ENCODE assay signal across 17 cellular contexts in the genomic region with DNA sequence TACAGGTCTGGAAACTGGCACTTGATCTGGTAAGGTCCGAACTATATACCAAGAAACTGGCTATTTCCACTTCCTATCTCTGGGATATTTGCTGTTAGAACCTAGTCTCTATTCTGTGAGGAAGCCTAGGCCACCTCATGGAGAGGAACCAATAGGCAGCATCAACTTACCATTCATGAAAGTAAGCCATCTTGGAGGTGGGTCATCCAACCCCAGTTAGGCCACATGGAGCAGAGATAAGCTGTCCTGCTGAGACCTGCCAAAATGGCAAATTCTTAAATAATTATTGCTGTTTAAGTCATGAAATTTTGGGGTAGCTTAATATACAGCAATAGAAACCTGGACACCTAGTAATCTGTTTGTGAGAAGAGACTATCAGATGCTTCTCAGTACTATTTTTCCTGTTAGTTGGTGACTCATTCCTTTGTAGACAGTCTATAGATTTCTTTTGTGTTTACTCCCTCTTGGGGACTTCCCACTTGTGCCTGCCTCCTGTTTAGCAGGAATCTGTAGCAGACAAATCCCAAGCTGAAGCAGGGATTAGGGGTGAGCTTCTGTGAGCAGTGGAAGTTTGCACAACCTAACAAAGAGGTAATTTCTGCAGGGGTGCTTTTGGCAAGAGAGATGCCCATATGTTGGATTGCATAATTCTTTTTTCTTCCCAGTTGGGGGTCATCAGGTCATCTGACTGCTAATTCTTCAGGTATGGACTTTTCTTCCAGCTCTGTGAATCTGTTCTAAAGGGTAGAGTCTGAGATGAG.
DNase-seq lines count a peak whose midpoint lies in the region; ATAC-seq, FAIRE-seq and TF ChIP-seq lines count a peak whose summit lies in the region.
"Had no signal": no experiment of that assay in that cellular context is flagged by ENCODE, and none has a peak within 500 bp of the region (broad histone marks: within the 10 kb centered on the region; RNA-seq: fewer than 3 reads in every experiment).

No MANE protein-coding gene starts in this region.

- no peaks in the 10 kb centered on the region for H3K36me3 Mint-ChIP-seq in natural killer cell treated with Interleukin-12 subunit alpha and Interleukin-12 subunit beta and Interleukin-15 and Interleukin-18, amount 100 ng/mL, for 72 hours
- no peaks in the 10 kb centered on the region for H3K36me3 Mint-ChIP-seq in activated CD4-positive, alpha-beta memory T cell treated with anti-CD3 and anti-CD28 coated beads for 36 hours
- H3K36me3 Mint-ChIP-seq: naive thymus-derived CD4-positive, alpha-beta T cell had no signal

- H3K9me3 Mint-ChIP-seq in natural killer cell treated with Interleukin-12 subunit alpha and Interleukin-12 subunit beta and Interleukin-15 and Interleukin-18, amount 100 ng/mL, for 72 hours = no peaks in the 10 kb centered on the region
- H3K9me3 Mint-ChIP-seq in activated CD4-positive, alpha-beta memory T cell treated with anti-CD3 and anti-CD28 coated beads for 36 hours = no peaks in the 10 kb centered on the region
- H3K9me3 Mint-ChIP-seq: activated CD4-positive, alpha-beta T cell treated with anti-CD3 and anti-CD28 coated beads, Interleukin-2, amount 10 ng/mL, durations not matched to agents 7 days and 5 days had no signal

- no peak for TF ChIP-seq POLR2A in A549 (IDR thresholded peaks at IDR 0.05; ENCODE audit: low read length)
- no peak for TF ChIP-seq POLR2A in K562 (conservative IDR thresholded peaks at IDR 0.05)

- 43% methylated on average over 1 of the region's 1 CpG for WGBS in A549 (ENCODE audit: missing lambda C conversion rate)
- 54% methylated on average over 1 of the region's 1 CpG for WGBS in K562 (ENCODE audit: insufficient coverage, low coverage, missing lambda C conversion rate)

- H3K4me3 Mint-ChIP-seq in natural killer cell treated with Interleukin-12 subunit alpha and Interleukin-12 subunit beta and Interleukin-15 and Interleukin-18, amount 100 ng/mL, for 72 hours = no peak overlapping the region
- no peak overlapping the region for H3K4me3 Mint-ChIP-seq in activated CD4-positive, alpha-beta memory T cell treated with anti-CD3 and anti-CD28 coated beads for 36 hours
- H3K4me3 Mint-ChIP-seq: activated CD4-positive, alpha-beta T cell treated with anti-CD3 and anti-CD28 coated beads, Interleukin-2, amount 10 ng/mL, durations not matched to agents 7 days and 5 days; naive thymus-derived CD4-positive, alpha-beta T cell had no signal

- no peaks in the 10 kb centered on the region for H3K36me3 ChIP-seq in K562 (ENCODE audit: control insufficient read depth, insufficient read depth, low read length)
- H3K36me3 ChIP-seq: esophagus muscularis mucosa, left ventricle myocardium inferior, SJSA1 had no signal

- peak; percentile 9 to 40 for DNase-seq in A549 (ENCODE audit: low read depth in 1 of 2, low spot score in 1 of 2)
- peak; percentile 5 for DNase-seq in HS-5 (ENCODE audit: low read depth)
- peak in 2 of 4 experiments; percentile 8 to 12 for DNase-seq in K562 (ENCODE audit: extremely low read depth in 1 of 4, low spot score in 3 of 4)
- DNase-seq in kidney tubule cell (ENCODE audit: low spot score) = peak; percentile 23
- no peak for DNase-seq in MV-4-11 (lab: John Stamatoyannopoulos, UW)
- no peak for DNase-seq in NCI-H1930 (lab: John Stamatoyannopoulos, UW)
- no peak for DNase-seq in natural killer cell treated with Interleukin-12 subunit alpha and Interleukin-12 subunit beta and Interleukin-15 and Interleukin-18, amount 100 ng/mL, for 72 hours (ENCODE audit: low spot score)
- no peak for DNase-seq in activated CD4-positive, alpha-beta memory T cell treated with anti-CD3 and anti-CD28 coated beads for 36 hours
- DNase-seq: activated CD4-positive, alpha-beta T cell treated with anti-CD3 and anti-CD28 coated beads, Interleukin-2, amount 10 ng/mL, durations not matched to agents 7 days and 5 days; activated T-cell treated with anti-CD3 and anti-CD28 coated beads, Interleukin-2, amount 50 U/mL, for 48 hours; left ventricle myocardium inferior; naive thymus-derived CD4-positive, alpha-beta T cell; NCI-H2081 treated with DMSO at 0.1 percent for 48 hours had no signal

- TF ChIP-seq RAD21 in A549 (conservative IDR thresholded peaks at IDR 0.05 in 1 of 2, IDR thresholded peaks at IDR 0.05 in 1 of 2) = no peak
- TF ChIP-seq RAD21 in K562 (CRISPR knock-in tag; conservative IDR thresholded peaks at IDR 0.05 in 1 of 2, IDR thresholded peaks at IDR 0.05 in 1 of 2) = no peak; a peak in 1 of 4 replicates

- CTCF ChIA-PET in A549 (lab: Yijun Ruan, JAX) = no interaction called here
- CTCF ChIA-PET in K562 (lab: Yijun Ruan, JAX; ENCODE audit: low intra/inter-chr PET ratio) = no interaction called here
- CTCF ChIA-PET in activated CD4-positive, alpha-beta memory T cell treated with anti-CD3 and anti-CD28 coated beads for 36 hours (lab: Charles Lee) = no interaction called here

- H2AFZ ChIP-seq in K562 (ENCODE audit: low read depth, low read length) = no peak overlapping the region

- no peak for FAIRE-seq in A549 (lab: Jason Lieb, UNC)
- FAIRE-seq in K562 (lab: Jason Lieb, UNC) = no peak
- FAIRE-seq: colon, GM18507 had no signal

- H3K27ac Mint-ChIP-seq in natural killer cell treated with Interleukin-12 subunit alpha and Interleukin-12 subunit beta and Interleukin-15 and Interleukin-18, amount 100 ng/mL, for 72 hours = no peak overlapping the region
- no peak overlapping the region for H3K27ac Mint-ChIP-seq in activated CD4-positive, alpha-beta memory T cell treated with anti-CD3 and anti-CD28 coated beads for 36 hours
- H3K27ac Mint-ChIP-seq: activated CD4-positive, alpha-beta T cell treated with anti-CD3 and anti-CD28 coated beads, Interleukin-2, amount 10 ng/mL, durations not matched to agents 7 days and 5 days; naive thymus-derived CD4-positive, alpha-beta T cell had no signal

- no peaks in the 10 kb centered on the region for H4K20me1 ChIP-seq in K562 (replicated peaks; ENCODE audit: control insufficient read depth, insufficient read depth, low read length)

- no TSS peak for BruUV-seq in K562 (replicated peaks; lab: Mats Ljungman, UMichigan)

- in situ Hi-C loops in K562 (cut with MboI) = no loop called here

- H3K9ac ChIP-seq in K562 (ENCODE audit: insufficient read depth in 1 of 2, low read depth in 2 of 2, low read length in 2 of 2) = no peak overlapping the region

- POLR2A ChIA-PET in A549 (lab: Yijun Ruan, JAX) (no interaction called here), K562 (lab: Yijun Ruan, JAX) (interaction anchor here (0.5 kb wide), 1 partner anchor 13 kb away, joined by 3 read pairs; no protein-coding TSS in a partner anchor)
- POLR2A ChIA-PET in activated CD4-positive, alpha-beta memory T cell treated with anti-CD3 and anti-CD28 coated beads for 36 hours (lab: Charles Lee) = no interaction called here

- H3K27ac ChIP-seq in A549 (no peak overlapping the region; a peak in 1 of 6 replicates), K562 (ENCODE audit: extremely low read depth, low read depth, low read length) (peak overlapping the region; percentile 30; the same call in 1 of the 3 replicates)
- H3K27ac ChIP-seq: esophagus muscularis mucosa, SJSA1 had no signal

- H3K9me3 ChIP-seq in A549 (peaks cover 4% of the 10 kb centered on the region; the same call in 1 of the 3 replicates), K562 (replicated peaks; ENCODE audit: control insufficient read depth, insufficient read depth, low read depth, low read length) (0 out of 2 replicates have a peak, but pooled peaks cover 2% of the 10 kb centered on the region)
- H3K9me3 ChIP-seq: esophagus muscularis mucosa, left ventricle myocardium inferior, SJSA1 had no signal

- H3K79me2 ChIP-seq in K562 (ENCODE audit: control insufficient read depth, insufficient read depth, low read length) = no peaks in the 10 kb centered on the region

- no peak for TF ChIP-seq CTCF in A549 (IDR thresholded peaks at IDR 0.05)
- no peak for TF ChIP-seq CTCF in K562 (IDR thresholded peaks at IDR 0.05 in 2 of 3, conservative IDR thresholded peaks at IDR 0.05 in 1 of 3; ENCODE audit: insufficient read depth in 2 of 3, low read depth in 1 of 3, low read length in 3 of 3)

- H3K27me3 ChIP-seq in K562 (ENCODE audit: control insufficient read depth in 2 of 2, insufficient read depth in 2 of 2, low read length in 2 of 2) = no peaks in the 10 kb centered on the region
- H3K27me3 ChIP-seq: esophagus muscularis mucosa, SJSA1 had no signal

- no peaks in the 10 kb centered on the region for H3K9me1 ChIP-seq in K562 (ENCODE audit: control insufficient read depth, insufficient read depth, low read length)

- TF ChIP-seq EP300 in A549 (IDR thresholded peaks at IDR 0.05) = no peak
- TF ChIP-seq EP300 in K562 (IDR thresholded peaks at IDR 0.05; ENCODE audit: low read length) = no peak

- ATAC-seq in A549 (peak; percentile 43 to 61; a peak in 4 of 6 replicates), K562 (peak; percentile 65)
- ATAC-seq in natural killer cell treated with Interleukin-12 subunit alpha and Interleukin-12 subunit beta and Interleukin-15 and Interleukin-18, amount 100 ng/mL, for 72 hours = no peak
- ATAC-seq: naive thymus-derived CD4-positive, alpha-beta T cell had no signal

- no peaks in the 10 kb centered on the region for H3K4me1 Mint-ChIP-seq in natural killer cell treated with Interleukin-12 subunit alpha and Interleukin-12 subunit beta and Interleukin-15 and Interleukin-18, amount 100 ng/mL, for 72 hours (ENCODE audit: low read depth in 2 of 2)
- H3K4me1 Mint-ChIP-seq in activated CD4-positive, alpha-beta memory T cell treated with anti-CD3 and anti-CD28 coated beads for 36 hours (ENCODE audit: low read depth) = no peaks in the 10 kb centered on the region
- H3K4me1 Mint-ChIP-seq: activated CD4-positive, alpha-beta T cell treated with anti-CD3 and anti-CD28 coated beads, Interleukin-2, amount 10 ng/mL, durations not matched to agents 7 days and 5 days had no signal

- peaks cover 4% of the 10 kb centered on the region; the same call in 1 of the 3 replicates for H3K4me1 ChIP-seq in A549
- H3K4me1 ChIP-seq in K562 (replicated peaks in 1 of 2; ENCODE audit: control insufficient read depth in 2 of 2, insufficient read depth in 2 of 2, low read length in 2 of 2) = peaks cover 2 to 16% of the 10 kb centered on the region in 2 experiments; a peak in 3 of 5 replicates

- no peaks in the 10 kb centered on the region for H3K27me3 Mint-ChIP-seq in natural killer cell treated with Interleukin-12 subunit alpha and Interleukin-12 subunit beta and Interleukin-15 and Interleukin-18, amount 100 ng/mL, for 72 hours
- peaks cover 4% of the 10 kb centered on the region for H3K27me3 Mint-ChIP-seq in activated CD4-positive, alpha-beta memory T cell treated with anti-CD3 and anti-CD28 coated beads for 36 hours
- H3K27me3 Mint-ChIP-seq: activated CD4-positive, alpha-beta T cell treated with anti-CD3 and anti-CD28 coated beads, Interleukin-2, amount 10 ng/mL, durations not matched to agents 7 days and 5 days had no signal

- intact Hi-C loops in K562 (cut with micrococcal nuclease) = no loop called here
- intact Hi-C loops in activated CD4-positive, alpha-beta memory T cell treated with anti-CD3 and anti-CD28 coated beads for 36 hours (cut with micrococcal nuclease) = no loop called here

- no peak overlapping the region for H3K4me3 ChIP-seq in A549
- no peak overlapping the region for H3K4me3 ChIP-seq in K562
- H3K4me3 ChIP-seq: esophagus muscularis mucosa, left ventricle myocardium inferior, SJSA1 had no signal

- H3K4me2 ChIP-seq in A549 (0 out of 3 replicates have a peak overlapping the region, but pooled peaks have one; percentile 4), K562 (ENCODE audit: insufficient read depth, low read length) (no peak overlapping the region)

TF ChIP-seq in K562, 482 proteins besides CTCF, POLR2A, EP300 and RAD21 (continues in another document):
- peak; percentile 50; the same call in 1 of the 2 replicates for TF ChIP-seq DPF2 (IDR thresholded peaks at IDR 0.05)

Comparison
In these comparisons a context has a peak if more than half of its experiments do, and no peak if none do; other contexts are left out.
1. ATAC-seq: peak in A549 (2 of 2) and K562 (single experiment); none in natural killer cell treated with Interleukin-12 subunit alpha and Interleukin-12 subunit beta and Interleukin-15 and Interleukin-18, amount 100 ng/mL, for 72 hours (0 of 2).
2. DNase-seq: peak in A549 (2 of 2), HS-5 (single experiment) and kidney tubule cell (single experiment); none in MV-4-11 (single experiment), NCI-H1930 (0 of 2), natural killer cell treated with Interleukin-12 subunit alpha and Interleukin-12 subunit beta and Interleukin-15 and Interleukin-18, amount 100 ng/mL, for 72 hours (single experiment) and activated CD4-positive, alpha-beta memory T cell treated with anti-CD3 and anti-CD28 coated beads for 36 hours (single experiment).